In genomic region chr12:117580718-117581062, GRCh38 we compare ENCODE assay signal across 11 cellular contexts.
DNase-seq lines count a peak whose midpoint lies in the region; ATAC-seq and TF ChIP-seq lines count a peak whose summit lies in the region.
"Had no signal": no experiment of that assay in that cellular context is flagged by ENCODE, and none has a peak within 500 bp of the region (broad histone marks: within the 10 kb centered on the region; RNA-seq: fewer than 3 reads in every experiment).

No MANE protein-coding gene starts in this region.

- TF ChIP-seq CTCF in upper lobe of left lung (IDR thresholded peaks at IDR 0.05): no peak

- no peaks in the 10 kb centered on the region for H3K36me3 Mint-ChIP-seq in activated naive CD8-positive, alpha-beta T cell treated with anti-CD3 and anti-CD28 coated beads for 36 hours
- no peaks in the 10 kb centered on the region for H3K36me3 Mint-ChIP-seq in activated naive CD8-positive, alpha-beta T cell treated with anti-CD3 and anti-CD28 coated beads, Interleukin-2, amount 50 U/mL, for 24 hours (ENCODE audit: low read depth)

- H3K4me3 Mint-ChIP-seq in activated naive CD8-positive, alpha-beta T cell treated with anti-CD3 and anti-CD28 coated beads for 36 hours: no peak overlapping the region
- H3K4me3 Mint-ChIP-seq in activated naive CD8-positive, alpha-beta T cell treated with anti-CD3 and anti-CD28 coated beads, Interleukin-2, amount 50 U/mL, for 24 hours: no peak overlapping the region

- TF ChIP-seq EP300 in upper lobe of left lung (IDR thresholded peaks at IDR 0.05): no peak

- intact Hi-C loops in head of caudate nucleus (cut with DNase I): no loop called here

- no peak overlapping the region for H3K27ac Mint-ChIP-seq in activated naive CD8-positive, alpha-beta T cell treated with anti-CD3 and anti-CD28 coated beads for 36 hours
- H3K27ac Mint-ChIP-seq in activated naive CD8-positive, alpha-beta T cell treated with anti-CD3 and anti-CD28 coated beads, Interleukin-2, amount 50 U/mL, for 24 hours: no peak overlapping the region

- H3K9me3 ChIP-seq in upper lobe of left lung: no peaks in the 10 kb centered on the region
- H3K9me3 ChIP-seq: HAP-1 had no signal

- no peak for TF ChIP-seq POLR2A in upper lobe of left lung (IDR thresholded peaks at IDR 0.05)

- no peaks in the 10 kb centered on the region for H3K9me3 Mint-ChIP-seq in activated naive CD8-positive, alpha-beta T cell treated with anti-CD3 and anti-CD28 coated beads for 36 hours
- H3K9me3 Mint-ChIP-seq in activated naive CD8-positive, alpha-beta T cell treated with anti-CD3 and anti-CD28 coated beads, Interleukin-2, amount 50 U/mL, for 24 hours: no peaks in the 10 kb centered on the region

- 16 to 39% methylated on average over 8 of the region's 8 CpGs for WGBS in upper lobe of left lung, 2 donors

- no peaks in the 10 kb centered on the region for H3K36me3 ChIP-seq in upper lobe of left lung
- H3K36me3 ChIP-seq: HAP-1 had no signal

- H3K27me3 ChIP-seq in upper lobe of left lung: no peaks in the 10 kb centered on the region

- H3K4me3 ChIP-seq in upper lobe of left lung: no peak overlapping the region
- H3K4me3 ChIP-seq: HAP-1 had no signal

- ATAC-seq in activated naive CD8-positive, alpha-beta T cell treated with anti-CD3 and anti-CD28 coated beads, Interleukin-2, amount 50 U/mL, for 24 hours: no peak
- ATAC-seq in upper lobe of left lung (ENCODE audit: low FRiP score in 2 of 2) (peak; percentile 20 to 87), HG03460 (IDR thresholded peaks at IDR 0.05; ENCODE audit: unreplicated experiment) (no peak)

- H3K4me1 ChIP-seq in upper lobe of left lung: no peaks in the 10 kb centered on the region
- H3K4me1 ChIP-seq: HAP-1 had no signal

- no peaks in the 10 kb centered on the region for H3K4me1 Mint-ChIP-seq in activated naive CD8-positive, alpha-beta T cell treated with anti-CD3 and anti-CD28 coated beads for 36 hours
- no peaks in the 10 kb centered on the region for H3K4me1 Mint-ChIP-seq in activated naive CD8-positive, alpha-beta T cell treated with anti-CD3 and anti-CD28 coated beads, Interleukin-2, amount 50 U/mL, for 24 hours

- H3K27ac ChIP-seq in upper lobe of left lung: no peak overlapping the region

- peaks cover 13% of the 10 kb centered on the region for H3K27me3 Mint-ChIP-seq in activated naive CD8-positive, alpha-beta T cell treated with anti-CD3 and anti-CD28 coated beads for 36 hours
- peaks cover 14% of the 10 kb centered on the region for H3K27me3 Mint-ChIP-seq in activated naive CD8-positive, alpha-beta T cell treated with anti-CD3 and anti-CD28 coated beads, Interleukin-2, amount 50 U/mL, for 24 hours

- peak; percentile 6 for DNase-seq in activated naive CD8-positive, alpha-beta T cell treated with anti-CD3 and anti-CD28 coated beads for 36 hours
- DNase-seq in activated naive CD8-positive, alpha-beta T cell treated with anti-CD3 and anti-CD28 coated beads, Interleukin-2, amount 50 U/mL, for 24 hours: no peak
- DNase-seq in NCI-H2196 treated with DMSO at 0.1 percent for 48 hours (lab: John Stamatoyannopoulos, UW; ENCODE audit: unreplicated experiment): peak; percentile 57
- DNase-seq in head of caudate nucleus: peak in 33 of 42 donors; percentile 4 to 55 (median 22)
- DNase-seq in upper lobe of left lung: peak in 1 of 2 donors; percentile 69
- no peak for DNase-seq in activated CD4-positive, alpha-beta T cell treated with anti-CD3 and anti-CD28 coated beads, Interleukin-2, amount 50 U/mL, for 1 hour
- DNase-seq in H4 (ENCODE audit: low spot score): no peak
- DNase-seq: NCI-H1694; stimulated activated CD4-positive, alpha-beta T cell treated with anti-CD3 and anti-CD28 coated beads, Interleukin-4, amount 100 ng/mL, for 1 hour had no signal

Comparison
In these comparisons a context has a peak if more than half of its experiments do, and no peak if none do; other contexts are left out.
1. DNase-seq: peak in activated naive CD8-positive, alpha-beta T cell treated with anti-CD3 and anti-CD28 coated beads for 36 hours (single experiment), NCI-H2196 treated with DMSO at 0.1 percent for 48 hours (single experiment) and head of caudate nucleus (33 of 42); none in activated naive CD8-positive, alpha-beta T cell treated with anti-CD3 and anti-CD28 coated beads, Interleukin-2, amount 50 U/mL, for 24 hours (single experiment), activated CD4-positive, alpha-beta T cell treated with anti-CD3 and anti-CD28 coated beads, Interleukin-2, amount 50 U/mL, for 1 hour (single experiment) and H4 (single experiment).
2. ATAC-seq: peak in upper lobe of left lung (2 of 2); none in activated naive CD8-positive, alpha-beta T cell treated with anti-CD3 and anti-CD28 coated beads, Interleukin-2, amount 50 U/mL, for 24 hours (single experiment) and HG03460 (single experiment).